ENCODE assay signal across 1 cellular context in genomic region chr10:119596537-119597404, GRCh38.
TF ChIP-seq lines count a peak whose summit lies in the region.

TSS of gene TIAL1 (minus strand) at chr10:119596964. CDS start at chr10:119596465, 499 bp downstream.

TF ChIP-seq in K562, 482 proteins besides CTCF, POLR2A, EP300 and RAD21 (continued from another document):
- TF ChIP-seq SLC30A9 (CRISPR knock-in tag; IDR thresholded peaks at IDR 0.05) = no peak
- TF ChIP-seq ZBTB2 (IDR thresholded peaks at IDR 0.05) = peak; percentile 44
- 0 out of 2 replicates have a peak, but pooled peaks have one; percentile 60 for TF ChIP-seq NBN (IDR thresholded peaks at IDR 0.05; ENCODE audit: low read depth)
- TF ChIP-seq POLR3G (IDR thresholded peaks at IDR 0.05; ENCODE audit: extremely low read depth, insufficient read length, insufficient replicate concordance) = no peak
- no peak for TF ChIP-seq ATF2 (CRISPR knock-in tag; IDR thresholded peaks at IDR 0.05)
- TF ChIP-seq POLR2G (IDR thresholded peaks at IDR 0.05; ENCODE audit: low read depth, low read length) = peak; percentile 93
- peak; percentile 65 for TF ChIP-seq MTA1 (IDR thresholded peaks at IDR 0.05; ENCODE audit: borderline replicate concordance)
- TF ChIP-seq HNRNPLL (IDR thresholded peaks at IDR 0.05; ENCODE audit: low read depth, low read length, poor library complexity, severe bottlenecking) = peak; percentile 60
- peak in 1 of 2 experiments; percentile 97 for TF ChIP-seq AFF1 (IDR thresholded peaks at IDR 0.05; ENCODE audit: low read depth in 1 of 2, partially characterized antibody in 2 of 2)
- TF ChIP-seq ZNF407 (IDR thresholded peaks at IDR 0.05; ENCODE audit: low read depth) = peak; percentile 79
- TF ChIP-seq DPF2 (IDR thresholded peaks at IDR 0.05) = no peak
- peak; percentile 86 to 98 (median 93) for TF ChIP-seq YY1 (IDR thresholded peaks at IDR 0.05; ENCODE audit: borderline replicate concordance in 1 of 3, control insufficient read depth in 1 of 3, extremely low read depth in 1 of 3, insufficient read depth in 3 of 3, insufficient read length in 1 of 3, insufficient replicate concordance in 2 of 3, low read depth in 1 of 3, low read length in 2 of 3)
